In the genomic region with DNA sequence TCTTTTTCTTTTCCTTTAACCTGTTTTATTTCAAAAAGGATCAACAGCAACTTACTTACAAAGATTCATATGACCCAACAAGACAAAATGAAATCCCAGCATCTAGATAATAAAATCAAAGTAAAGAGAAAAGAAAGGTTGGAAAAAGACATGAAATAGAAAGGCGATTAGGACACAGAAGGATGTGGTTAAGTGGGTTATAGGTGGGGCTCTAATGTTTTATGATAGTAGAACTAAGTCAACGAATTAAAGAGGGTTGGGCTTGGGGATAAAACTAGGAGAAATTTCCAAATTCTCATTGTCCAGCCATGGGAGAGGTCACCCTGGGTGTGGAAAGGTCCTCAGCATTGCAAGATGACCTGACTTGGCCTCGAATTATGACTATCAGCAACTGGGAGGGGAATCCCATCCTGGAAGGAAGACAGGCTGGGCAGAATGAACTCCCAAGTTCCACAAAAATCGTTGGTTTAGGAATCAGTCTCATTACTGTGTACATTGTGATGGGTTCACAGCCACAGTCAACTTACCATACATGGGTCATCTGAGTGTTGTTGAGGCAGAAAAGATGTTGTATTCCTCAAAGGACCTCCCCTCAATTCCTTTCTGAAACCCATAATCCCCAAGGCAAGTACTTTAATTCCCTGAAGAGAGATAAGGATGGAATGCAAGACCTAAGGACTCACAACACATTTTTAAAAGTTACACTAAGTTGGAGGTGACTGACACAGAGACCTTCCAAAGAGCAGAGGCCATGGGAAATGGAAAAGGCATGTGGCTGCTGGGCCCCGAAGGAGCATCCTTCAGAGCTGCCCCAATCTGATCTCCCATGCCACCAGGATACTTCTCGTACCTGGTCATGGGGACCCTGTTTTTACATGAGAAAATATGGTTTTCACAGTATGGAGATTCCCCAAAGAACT, we compare ENCODE assay signal across 23 cellular contexts.
"Had no signal": no experiment of that assay in that cellular context is flagged by ENCODE, and none has a peak within 500 bp of the region (broad histone marks: within the 10 kb centered on the region; RNA-seq: fewer than 3 reads in every experiment).

No MANE protein-coding gene starts in this region.

- H3K27me3 Mint-ChIP-seq: activated CD4-positive, alpha-beta memory T cell treated with anti-CD3 and anti-CD28 coated beads for 36 hours had no signal

- H3K9me3 ChIP-seq: breast epithelium, left lung, mucosa of descending colon, pancreas, sigmoid colon, SJSA1, testis, upper lobe of right lung had no signal

- H3K27me3 ChIP-seq: breast epithelium, left lung, pancreas, sigmoid colon, SJSA1, testis, upper lobe of right lung had no signal

- H3K4me3 ChIP-seq: breast epithelium, left lung, mucosa of descending colon, pancreas, sigmoid colon, SJSA1, testis, upper lobe of right lung had no signal

- H3K9me3 Mint-ChIP-seq: activated CD4-positive, alpha-beta memory T cell treated with anti-CD3 and anti-CD28 coated beads for 36 hours; activated T-helper 2 cell treated with anti-CD3 and anti-CD28 coated beads, Interferon-gamma antibody, Interleukin-2, Interleukin-4, amounts not matched to agents 10 μg/mL and 5 μg/mL and 100 μg/mL, durations not matched to agents 14 hours and 24 hours and 36 hours; memory B cell; stimulated activated memory B cell treated with anti-CD40 and anti-IgM and Interleukin-4, amounts not matched to agents 10 μg/mL and 1 μg/mL and 100 μg/mL, for 72 hours had no signal

- H3K27ac ChIP-seq: breast epithelium, left lung, pancreas, SJSA1, testis, upper lobe of right lung, WERI-Rb-1 had no signal

- ATAC-seq: left lung; mucosa of descending colon; pancreas; stimulated activated memory B cell treated with anti-CD40 and anti-IgM and Interleukin-4, amounts not matched to agents 10 μg/mL and 1 μg/mL and 100 μg/mL, for 72 hours; upper lobe of right lung had no signal

- H3K36me3 Mint-ChIP-seq: activated CD4-positive, alpha-beta memory T cell treated with anti-CD3 and anti-CD28 coated beads for 36 hours; memory B cell; naive B cell; stimulated activated memory B cell treated with anti-CD40 and anti-IgM and Interleukin-4, amounts not matched to agents 10 μg/mL and 1 μg/mL and 100 μg/mL, for 72 hours had no signal

- DNase-seq: activated CD4-positive, alpha-beta memory T cell treated with anti-CD3 and anti-CD28 coated beads for 36 hours; activated naive CD4-positive, alpha-beta T cell treated with Interleukin-2 at 50 U/mL for 16 hours; activated T-cell treated with anti-CD3 and anti-CD28 coated beads for 4 hours; cerebellar nuclear complex; dermis blood vessel endothelial cell; effector memory CD4-positive, alpha-beta T cell; foreskin fibroblast; hypothalamus; left lung; mucosa of descending colon; naive B cell; pancreas; sigmoid colon; stimulated activated CD4-positive, alpha-beta T cell treated with anti-CD3 and anti-CD28 coated beads, Interleukin-4, amount 100 ng/mL, for 4 hours; T-helper 2 cell; testis; upper lobe of right lung; WERI-Rb-1 had no signal

- H3K36me3 ChIP-seq: breast epithelium, left lung, pancreas, sigmoid colon, SJSA1, upper lobe of right lung, WERI-Rb-1 had no signal

- H3K4me1 ChIP-seq: pancreas had no signal

- H3K27ac Mint-ChIP-seq: activated CD4-positive, alpha-beta memory T cell treated with anti-CD3 and anti-CD28 coated beads for 36 hours; activated T-helper 2 cell treated with anti-CD3 and anti-CD28 coated beads, Interferon-gamma antibody, Interleukin-2, Interleukin-4, amounts not matched to agents 10 μg/mL and 5 μg/mL and 100 μg/mL, durations not matched to agents 14 hours and 24 hours and 36 hours; memory B cell; stimulated activated memory B cell treated with anti-CD40 and anti-IgM and Interleukin-4, amounts not matched to agents 10 μg/mL and 1 μg/mL and 100 μg/mL, for 72 hours had no signal

- H3K4me3 Mint-ChIP-seq: activated CD4-positive, alpha-beta memory T cell treated with anti-CD3 and anti-CD28 coated beads for 36 hours; memory B cell; naive B cell; stimulated activated memory B cell treated with anti-CD40 and anti-IgM and Interleukin-4, amounts not matched to agents 10 μg/mL and 1 μg/mL and 100 μg/mL, for 72 hours had no signal
